ENCODE assay signal across 15 cellular contexts in genomic region chr10:98430427-98430826, GRCh38.
"Had no signal": no experiment of that assay in that cellular context is flagged by ENCODE, and none has a peak within 500 bp of the region (broad histone marks: within the 10 kb centered on the region; RNA-seq: fewer than 3 reads in every experiment).

No MANE protein-coding gene starts in this region.

- H3K27me3 ChIP-seq: left lung, spleen, stomach had no signal

- H3K27me3 Mint-ChIP-seq: natural killer cell treated with Interleukin-12 subunit alpha and Interleukin-12 subunit beta and Interleukin-15 and Interleukin-18, amount 100 ng/mL, for 72 hours had no signal

- H3K4me3 Mint-ChIP-seq: natural killer cell treated with Interleukin-12 subunit alpha and Interleukin-12 subunit beta and Interleukin-15 and Interleukin-18, amount 100 ng/mL, for 72 hours had no signal

- H3K4me3 ChIP-seq: left lung, lung, spleen, stomach had no signal

- H3K4me1 ChIP-seq: left lung, spleen, stomach had no signal

- H3K9me3 Mint-ChIP-seq: natural killer cell treated with Interleukin-12 subunit alpha and Interleukin-12 subunit beta and Interleukin-15 and Interleukin-18, amount 100 ng/mL, for 72 hours had no signal

- H3K9me3 ChIP-seq: stomach had no signal

- ATAC-seq: left lung; natural killer cell treated with Interleukin-12 subunit alpha and Interleukin-12 subunit beta and Interleukin-15 and Interleukin-18, amount 100 ng/mL, for 72 hours; sciatic nerve had no signal

- DNase-seq: cerebellar nuclear complex; dermis blood vessel endothelial cell; effector CD4-positive, alpha-beta T cell; left lung; mesenchymal stem cell; midbrain; spleen; stimulated activated CD4-positive, alpha-beta T cell treated with anti-CD3 and anti-CD28 coated beads, Interleukin-15, amount 100 ng/mL, for 24 hours; stimulated activated CD4-positive, alpha-beta T cell treated with anti-CD3 and anti-CD28 coated beads, Interleukin-1b, Interleukin-23, amount 100 ng/mL, for 48 hours; stimulated activated CD4-positive, alpha-beta T cell treated with anti-CD3 and anti-CD28 coated beads, Interleukin-4, amount 100 ng/mL, for 4 hours; stimulated activated naive CD4-positive, alpha-beta T cell; stomach had no signal

- H3K27ac ChIP-seq: left lung, spleen, stomach had no signal
